Comparison of ENCODE assay signal across 7 cellular contexts in genomic region chr20:61671559-61671958, GRCh38.
"Had no signal": no experiment of that assay in that cellular context is flagged by ENCODE, and none has a peak within 500 bp of the region (broad histone marks: within the 10 kb centered on the region; RNA-seq: fewer than 3 reads in every experiment).

No MANE protein-coding gene starts in this region.

- H2AFZ ChIP-seq: GM23338 had no signal

- ATAC-seq: GM23338, HCT116, K562 had no signal

- H3K4me2 ChIP-seq: GM23338 had no signal

- H3K36me3 ChIP-seq: HAP-1 had no signal

- H3K9me3 ChIP-seq: HAP-1 had no signal

- FAIRE-seq: K562 had no signal

- H3K4me1 ChIP-seq: HAP-1 had no signal

- DNase-seq: H7, IMR-90, KG1 had no signal

- H3K4me3 ChIP-seq: GM23338, HAP-1, K562 had no signal
